Comparison of ENCODE assay signal across 1 cellular context in genomic region chr22:30196867-30197336, GRCh38.
A peak's percentile ranks its signal among the peaks of the same experiment; 100 is the strongest.
TF ChIP-seq lines count a peak whose summit lies in the region.

No MANE protein-coding gene starts in this region.

TF ChIP-seq in IMR-90, 13 proteins besides CTCF, POLR2A, EP300 and RAD21 (continued from another document):
- TF ChIP-seq, protein P1, sequence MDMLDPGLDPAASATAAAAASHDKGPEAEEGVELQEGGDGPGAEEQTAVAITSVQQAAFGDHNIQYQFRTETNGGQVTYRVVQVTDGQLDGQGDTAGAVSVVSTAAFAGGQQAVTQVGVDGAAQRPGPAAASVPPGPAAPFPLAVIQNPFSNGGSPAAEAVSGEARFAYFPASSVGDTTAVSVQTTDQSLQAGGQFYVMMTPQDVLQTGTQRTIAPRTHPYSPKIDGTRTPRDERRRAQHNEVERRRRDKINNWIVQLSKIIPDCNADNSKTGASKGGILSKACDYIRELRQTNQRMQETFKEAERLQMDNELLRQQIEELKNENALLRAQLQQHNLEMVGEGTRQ (IDR thresholded peaks at IDR 0.05; ENCODE audit: low read depth, low read length) = no peak
- TF ChIP-seq CHD1 (IDR thresholded peaks at IDR 0.05; ENCODE audit: low read depth, low read length) (no peak), MAFK (IDR thresholded peaks at IDR 0.05; ENCODE audit: low read depth, low read length) (no peak), RCOR1 (IDR thresholded peaks at IDR 0.05; ENCODE audit: insufficient replicate concordance, low read length) (no peak), ELK1 (IDR thresholded peaks at IDR 0.05; ENCODE audit: borderline replicate concordance, low read depth, low read length) (no peak), MAZ (IDR thresholded peaks at IDR 0.05; ENCODE audit: borderline replicate concordance, low read depth, low read length) (no peak), SMC3 (IDR thresholded peaks at IDR 0.05; ENCODE audit: low read depth, low read length) (peak; percentile 25), MXI1 (IDR thresholded peaks at IDR 0.05; ENCODE audit: borderline replicate concordance, low read depth, low read length) (no peak), NFE2L2 (IDR thresholded peaks at IDR 0.05; ENCODE audit: low read depth, low read length) (0 out of 2 replicates have a peak, but pooled peaks have one; percentile 38), RFX5 (IDR thresholded peaks at IDR 0.05; ENCODE audit: low read depth, low read length) (no peak)
TF ChIP-seq in IMR-90: peak in this region for 4.
